In genomic region chr4:2377241-2377640, GRCh38 we compare ENCODE assay signal across 31 cellular contexts. TPM values are rescaled to one million over a fixed set of nuclear protein-coding genes. Genes with fewer than 3 reads are reported as not detected.
"Had no signal": no experiment of that assay in that cellular context is flagged by ENCODE, and none has a peak within 500 bp of the region (broad histone marks: within the 10 kb centered on the region; RNA-seq: fewer than 3 reads in every experiment).

No MANE protein-coding gene starts in this region.

- H3K36me3 ChIP-seq: left lung, lower lobe of right lung, pancreas, prostate gland, stomach, thyroid gland, transverse colon, upper lobe of left lung, vagina had no signal

- ATAC-seq: left colon; left lung; lower lobe of right lung; naive thymus-derived CD8-positive, alpha-beta T cell; pancreas; right cardiac atrium; sciatic nerve; stimulated activated naive B cell treated with anti-CD40 and anti-IgM and Interleukin-4, amounts not matched to agents 10 μg/mL and 1 μg/mL and 100 μg/mL, for 72 hours; stimulated activated naive CD8-positive, alpha-beta T cell treated with anti-CD3 and anti-CD28 coated beads, Interleukin-15, Interleukin-2, amounts not matched to agents 100 U/mL and 50 U/mL, for 24 hours had no signal

- H3K4me1 Mint-ChIP-seq: neural crest cell; stimulated activated naive B cell treated with anti-CD40 and anti-IgM and Interleukin-4, amounts not matched to agents 10 μg/mL and 1 μg/mL and 100 μg/mL, for 72 hours had no signal

- H3K27ac ChIP-seq: left lung, lower lobe of right lung, pancreas, prostate gland, skin epidermis, stomach, testis, thyroid gland, transverse colon, upper lobe of left lung, vagina had no signal

- H3K4me1 ChIP-seq: left lung, lower lobe of right lung, pancreas, prostate gland, stomach, testis, thyroid gland, transverse colon, upper lobe of left lung, vagina had no signal

- H3K9me3 ChIP-seq: lower lobe of right lung, pancreas, prostate gland, stomach, testis, thyroid gland, transverse colon, upper lobe of left lung, vagina had no signal

- H3K27ac Mint-ChIP-seq: naive thymus-derived CD8-positive, alpha-beta T cell; nephron; stimulated activated naive B cell treated with anti-CD40 and anti-IgM and Interleukin-4, amounts not matched to agents 10 μg/mL and 1 μg/mL and 100 μg/mL, for 72 hours had no signal

- DNase-seq: immature natural killer cell; kidney; left colon; left lung; lower lobe of right lung; mammary epithelial cell; mesenchymal stem cell; naive thymus-derived CD8-positive, alpha-beta T cell; nucleus accumbens; pancreas; retina; right cardiac atrium; stimulated activated CD4-positive, alpha-beta T cell treated with anti-CD3 and anti-CD28 coated beads, Interleukin-12 subunit alpha, Interleukin-12 subunit beta, amount 100 ng/mL, for 4 hours; stimulated activated CD4-positive, alpha-beta T cell treated with anti-CD3 and anti-CD28 coated beads, Interleukin-15, amount 100 ng/mL, for 24 hours; stimulated activated CD4-positive, alpha-beta T cell treated with anti-CD3 and anti-CD28 coated beads, Interleukin-2, amount 100 ng/mL, for 24 hours; stimulated activated CD4-positive, alpha-beta T cell treated with anti-CD3 and anti-CD28 coated beads, Interleukin-4, amount 100 ng/mL, for 1 hour; stimulated activated naive B cell treated with anti-CD40 and anti-IgM and Interleukin-4, amounts not matched to agents 10 μg/mL and 1 μg/mL and 100 μg/mL, for 72 hours; stimulated activated naive CD8-positive, alpha-beta T cell treated with anti-CD3 and anti-CD28 coated beads, Interleukin-15, Interleukin-2, amounts not matched to agents 100 U/mL and 50 U/mL, for 24 hours; stomach; testis; thyroid gland; transverse colon; upper lobe of left lung had no signal

- H3K4me3 Mint-ChIP-seq: immature natural killer cell; naive thymus-derived CD8-positive, alpha-beta T cell; nephron; neural crest cell; stimulated activated naive B cell treated with anti-CD40 and anti-IgM and Interleukin-4, amounts not matched to agents 10 μg/mL and 1 μg/mL and 100 μg/mL, for 72 hours had no signal

- H3K4me3 ChIP-seq: left lung, lower lobe of right lung, pancreas, prostate gland, skin epidermis, stomach, testis, thyroid gland, transverse colon, upper lobe of left lung, vagina had no signal

- H3K27me3 ChIP-seq: left lung, pancreas, stomach, testis, thyroid gland, transverse colon, upper lobe of left lung, vagina had no signal

- FAIRE-seq: islet of Langerhans, kidney, pancreas had no signal

- H3K27me3 Mint-ChIP-seq: naive thymus-derived CD8-positive, alpha-beta T cell had no signal

- H3K9me3 Mint-ChIP-seq: immature natural killer cell had no signal

RNA-seq across cellular contexts. Expression of gene CFAP99, which starts 41.5 kb away (rescaled TPM):
- total RNA-seq: mammary epithelial cell; naive thymus-derived CD8-positive, alpha-beta T cell; neural crest cell; right cardiac atrium; sciatic nerve; urinary bladder; vagina had no signal
- polyA plus RNA-seq: immature natural killer cell, mammary epithelial cell, right cardiac atrium had no signal
